Comparison of ENCODE assay signal across 7 cellular contexts in genomic region chr1:213652109-213652508, GRCh38.
"Had no signal": no experiment of that assay in that cellular context is flagged by ENCODE, and none has a peak within 500 bp of the region (broad histone marks: within the 10 kb centered on the region; RNA-seq: fewer than 3 reads in every experiment).

No MANE protein-coding gene starts in this region.

- H3K36me3 Mint-ChIP-seq: IgD-negative memory B cell had no signal

- H3K4me1 Mint-ChIP-seq: IgD-negative memory B cell had no signal

- H3K4me2 ChIP-seq: KMS-11 had no signal

- FAIRE-seq: HTR-8/SVneo had no signal

- H3K4me3 Mint-ChIP-seq: IgD-negative memory B cell had no signal

- H3K9ac ChIP-seq: KMS-11 had no signal

- H3K27ac ChIP-seq: HL-60, KMS-11 had no signal

- DNase-seq: IMR-90, KBM-7, KG1 had no signal

- H3K27ac Mint-ChIP-seq: IgD-negative memory B cell had no signal
